12 cellular contexts compared by ENCODE assay signal in genomic region chr17:74730491-74731346, GRCh38. TPM values are rescaled to one million over a fixed set of nuclear protein-coding genes. Genes with fewer than 3 reads are reported as not detected.
A peak's percentile ranks its signal among the peaks of the same experiment; 100 is the strongest.
DNase-seq lines count a peak whose midpoint lies in the region; ATAC-seq, FAIRE-seq and TF ChIP-seq lines count a peak whose summit lies in the region.
"Had no signal": no experiment of that assay in that cellular context is flagged by ENCODE, and none has a peak within 500 bp of the region (broad histone marks: within the 10 kb centered on the region; RNA-seq: fewer than 3 reads in every experiment).

No MANE protein-coding gene starts in this region.

- peak; percentile 32 for ATAC-seq in esophagus mucosa

- peaks cover 20% of the 10 kb centered on the region for H3K4me1 Mint-ChIP-seq in activated CD4-positive, alpha-beta T cell treated with anti-CD3 and anti-CD28 coated beads, Interleukin-2, amount 10 ng/mL, durations not matched to agents 7 days and 5 days
- no peaks in the 10 kb centered on the region for H3K4me1 Mint-ChIP-seq in MCF 10A (ENCODE audit: insufficient read depth, unreplicated experiment)
- H3K4me1 Mint-ChIP-seq: nephron had no signal

- H3K4me1 ChIP-seq in tibial nerve = no peaks in the 10 kb centered on the region

- no TSS peak for BruUV-seq in MCF 10A (replicated peaks; lab: Mats Ljungman, UMichigan)

- no peak for FAIRE-seq in GM12892 (lab: Jason Lieb, UNC)

- peaks cover 0 to 43% of the 10 kb centered on the region in 2 donors for H3K27me3 ChIP-seq in tibial nerve

- no peak overlapping the region for H3K4me3 Mint-ChIP-seq in activated CD4-positive, alpha-beta T cell treated with anti-CD3 and anti-CD28 coated beads, Interleukin-2, amount 10 ng/mL, durations not matched to agents 7 days and 5 days
- no peak overlapping the region for H3K4me3 Mint-ChIP-seq in MCF 10A (ENCODE audit: unreplicated experiment)
- H3K4me3 Mint-ChIP-seq: nephron had no signal

- intact Hi-C loops in MCF 10A (cut with micrococcal nuclease) = no loop called here

- peak overlapping the region; percentile 11 for H3K27ac Mint-ChIP-seq in activated CD4-positive, alpha-beta T cell treated with anti-CD3 and anti-CD28 coated beads, Interleukin-2, amount 10 ng/mL, durations not matched to agents 7 days and 5 days
- no peak overlapping the region for H3K27ac Mint-ChIP-seq in MCF 10A (ENCODE audit: low read depth, unreplicated experiment)
- H3K27ac Mint-ChIP-seq: nephron had no signal

- H3K4me3 ChIP-seq in tibial nerve = no peak overlapping the region

- no peak overlapping the region for H3K27ac ChIP-seq in tibial nerve

- peak; percentile 44 for DNase-seq in stimulated activated CD4-positive, alpha-beta T cell treated with anti-CD3 and anti-CD28 coated beads, Interleukin-4, amount 100 ng/mL, for 24 hours
- DNase-seq in stimulated activated CD4-positive, alpha-beta T cell treated with anti-CD3 and anti-CD28 coated beads, Interleukin-12 subunit alpha, Interleukin-12 subunit beta, amount 100 ng/mL, for 4 hours = no peak
- peak; percentile 66 for DNase-seq in activated CD4-positive, alpha-beta T cell treated with anti-CD3 and anti-CD28 coated beads, Interleukin-2, amount 10 ng/mL, durations not matched to agents 7 days and 5 days
- no peak for DNase-seq in GM12892 (ENCODE audit: insufficient read length)
- no peak for DNase-seq in NCI-H1105 treated with DMSO at 0.1 percent for 48 hours (lab: John Stamatoyannopoulos, UW)
- DNase-seq in tibial nerve (ENCODE audit: low spot score in 2 of 2) = no peak
- DNase-seq in MCF 10A (ENCODE audit: unreplicated experiment) = no peak
- DNase-seq: amygdala, SK-N-SH had no signal

- no peak for TF ChIP-seq EP300 in tibial nerve (IDR thresholded peaks at IDR 0.05)

- CTCF ChIA-PET in activated CD4-positive, alpha-beta T cell treated with anti-CD3 and anti-CD28 coated beads, Interleukin-2, amount 10 ng/mL, durations not matched to agents 7 days and 5 days (lab: Charles Lee) = interaction anchor here (0.6 kb wide), 1 partner anchor 230 kb away, joined by 6 read pairs; no protein-coding TSS in a partner anchor
- CTCF ChIA-PET in MCF 10A (lab: Yijun Ruan, JAX) = no interaction called here

- TF ChIP-seq CTCF in tibial nerve (IDR thresholded peaks at IDR 0.05) (no peak), MCF 10A (IDR thresholded peaks at IDR 0.05; ENCODE audit: unreplicated experiment) (no peak)

- POLR2A ChIA-PET in activated CD4-positive, alpha-beta T cell treated with anti-CD3 and anti-CD28 coated beads, Interleukin-2, amount 10 ng/mL, durations not matched to agents 7 days and 5 days (lab: Charles Lee) = no interaction called here
- POLR2A ChIA-PET in MCF 10A (lab: Yijun Ruan, JAX) = no interaction called here

- H3K36me3 ChIP-seq in tibial nerve = no peaks in the 10 kb centered on the region

- no peaks in the 10 kb centered on the region for H3K36me3 Mint-ChIP-seq in activated CD4-positive, alpha-beta T cell treated with anti-CD3 and anti-CD28 coated beads, Interleukin-2, amount 10 ng/mL, durations not matched to agents 7 days and 5 days (ENCODE audit: low read depth)
- no peaks in the 10 kb centered on the region for H3K36me3 Mint-ChIP-seq in MCF 10A (ENCODE audit: insufficient read depth, unreplicated experiment)

- TF ChIP-seq POLR2A in GM12892 (IDR thresholded peaks at IDR 0.05; ENCODE audit: low read depth, low read length) = no peak
- TF ChIP-seq POLR2A in tibial nerve (IDR thresholded peaks at IDR 0.05) = no peak

- 81 to 84% methylated on average over 13 to 16 of the region's 16 CpGs for WGBS in tibial nerve, 2 donors

- peaks cover 14% of the 10 kb centered on the region for H3K27me3 Mint-ChIP-seq in activated CD4-positive, alpha-beta T cell treated with anti-CD3 and anti-CD28 coated beads, Interleukin-2, amount 10 ng/mL, durations not matched to agents 7 days and 5 days
- no peaks in the 10 kb centered on the region for H3K27me3 Mint-ChIP-seq in MCF 10A (ENCODE audit: insufficient read depth, unreplicated experiment)

- H3K9me3 ChIP-seq in tibial nerve = no peaks in the 10 kb centered on the region
- H3K9me3 ChIP-seq: SK-N-SH had no signal

- no peaks in the 10 kb centered on the region for H3K9me3 Mint-ChIP-seq in activated CD4-positive, alpha-beta T cell treated with anti-CD3 and anti-CD28 coated beads, Interleukin-2, amount 10 ng/mL, durations not matched to agents 7 days and 5 days
- no peaks in the 10 kb centered on the region for H3K9me3 Mint-ChIP-seq in MCF 10A (ENCODE audit: unreplicated experiment)
- H3K9me3 Mint-ChIP-seq: nephron had no signal

RNA-seq across cellular contexts. Expression of gene RAB37, which starts 6.3 kb away (rescaled TPM):
- total RNA-seq in activated CD4-positive, alpha-beta T cell treated with anti-CD3 and anti-CD28 coated beads, Interleukin-2, amount 10 ng/mL, durations not matched to agents 7 days and 5 days = 10 to 100 TPM; 28.2 to 30.4 TPM
- total RNA-seq in esophagus mucosa (0.96 TPM), tibial nerve (1 to 10 TPM in 3 of 4 donors, under 1 TPM in 1; 0.87 to 4.4 (median 2.3) TPM), MCF 10A (2022) (not detected in 2 replicates)
- polyA plus RNA-seq in GM12892 (2012; ENCODE audit: missing spikeins) = 10.3 TPM

RNA-seq across cellular contexts. Expression of gene NHERF1, which starts 17.7 kb away (rescaled TPM):
- 100 to 1,000 TPM; 254 to 281 TPM for total RNA-seq in activated CD4-positive, alpha-beta T cell treated with anti-CD3 and anti-CD28 coated beads, Interleukin-2, amount 10 ng/mL, durations not matched to agents 7 days and 5 days
- total RNA-seq in esophagus mucosa (297 TPM), tibial nerve (10 to 100 TPM; 42.2 to 55.2 (median 53.0) TPM), MCF 10A (2022) (23.9 and 25.3 TPM in 2 replicates)
- polyA plus RNA-seq in GM12892 (2012; ENCODE audit: missing spikeins) = 26.2 TPM

RNA-seq across cellular contexts. Expression of gene CD300LF, which starts 18.0 kb away (rescaled TPM):
- total RNA-seq in activated CD4-positive, alpha-beta T cell treated with anti-CD3 and anti-CD28 coated beads, Interleukin-2, amount 10 ng/mL, durations not matched to agents 7 days and 5 days = not detected
- total RNA-seq in esophagus mucosa (0.40 TPM), tibial nerve (1 to 10 TPM in 1 of 4 donors, not detected in 3; 2.1 TPM), MCF 10A (2022) (not detected in 2 replicates)
- polyA plus RNA-seq in GM12892 (2012; ENCODE audit: missing spikeins) = not detected
- polyA plus RNA-seq: BJ, SK-N-SH had no signal

RNA-seq across cellular contexts. Expression of gene NAT9, which starts 45.4 kb away (rescaled TPM):
- total RNA-seq in activated CD4-positive, alpha-beta T cell treated with anti-CD3 and anti-CD28 coated beads, Interleukin-2, amount 10 ng/mL, durations not matched to agents 7 days and 5 days = 10 to 100 TPM; 28.6 to 34.4 TPM
- total RNA-seq in esophagus mucosa = 14.6 TPM
- polyA plus RNA-seq in GM12892 (2012; ENCODE audit: missing spikeins) = 36.4 TPM
- 10 to 100 TPM; 27.5 to 78.6 (median 43.2) TPM for total RNA-seq in tibial nerve
- 58.1 and 64.8 TPM in 2 replicates for total RNA-seq in MCF 10A (2022)

Comparison
In these comparisons a context has a peak if more than half of its experiments do, and no peak if none do; other contexts are left out.
1. DNase-seq: peak in stimulated activated CD4-positive, alpha-beta T cell treated with anti-CD3 and anti-CD28 coated beads, Interleukin-4, amount 100 ng/mL, for 24 hours (single experiment) and activated CD4-positive, alpha-beta T cell treated with anti-CD3 and anti-CD28 coated beads, Interleukin-2, amount 10 ng/mL, durations not matched to agents 7 days and 5 days (single experiment); none in stimulated activated CD4-positive, alpha-beta T cell treated with anti-CD3 and anti-CD28 coated beads, Interleukin-12 subunit alpha, Interleukin-12 subunit beta, amount 100 ng/mL, for 4 hours (single experiment), GM12892 (single experiment), NCI-H1105 treated with DMSO at 0.1 percent for 48 hours (single experiment), tibial nerve (0 of 2) and MCF 10A (single experiment).
2. RNA of gene RAB37, which starts 6.3 kb away (total RNA-seq): 28.2 to 30.4 TPM in activated CD4-positive, alpha-beta T cell treated with anti-CD3 and anti-CD28 coated beads, Interleukin-2, amount 10 ng/mL, durations not matched to agents 7 days and 5 days; 0.87 to 4.4 TPM in tibial nerve, 0.96 TPM in esophagus mucosa (single experiment) and not detected in MCF 10A; every median in the first group is over 4 times any median in the second.